8 cellular contexts compared by ENCODE assay signal in genomic region chr19:38900220-38900629, GRCh38. TPM values are rescaled to one million over a fixed set of nuclear protein-coding genes. Genes with fewer than 3 reads are reported as not detected.
DNase-seq lines count a peak whose midpoint lies in the region; ATAC-seq, FAIRE-seq and TF ChIP-seq lines count a peak whose summit lies in the region.

No MANE protein-coding gene starts in this region.

- H3K4me3 Mint-ChIP-seq in T-cell (peak overlapping the region; percentile 86 to 100 (median 93)), glutamatergic neuron (ENCODE audit: unreplicated experiment) (peak overlapping the region; percentile 92)

- ATAC-seq in T-cell (replicated peaks in 1 of 4) (no peak), omental fat pad (ENCODE audit: low FRiP score) (no peak)

- H3K79me2 ChIP-seq in smooth muscle cell (ENCODE audit: low read depth) = peaks cover 26% of the 10 kb centered on the region

- H3K4me1 ChIP-seq in smooth muscle cell (ENCODE audit: low read depth) = peaks cover 16% of the 10 kb centered on the region

- H3K9me3 ChIP-seq in smooth muscle cell (replicated peaks; ENCODE audit: low read depth) = no peaks in the 10 kb centered on the region

- peak overlapping the region; percentile 95 for H3K27ac ChIP-seq in smooth muscle cell (ENCODE audit: low read depth)

- H4K20me1 ChIP-seq in smooth muscle cell (ENCODE audit: low read depth) = no peaks in the 10 kb centered on the region

- H3K36me3 Mint-ChIP-seq in T-cell (peaks cover 11% of the 10 kb centered on the region), glutamatergic neuron (ENCODE audit: unreplicated experiment) (no peaks in the 10 kb centered on the region)

- H3K27me3 Mint-ChIP-seq in T-cell = no peaks in the 10 kb centered on the region
- H3K27me3 Mint-ChIP-seq in glutamatergic neuron (ENCODE audit: unreplicated experiment) = peaks cover 8% of the 10 kb centered on the region

- DNase-seq in HCEC 1CT = peak; percentile 36
- no peak for DNase-seq in T-cell
- DNase-seq in glutamatergic neuron = no peak
- no peak for DNase-seq in smooth muscle cell (lab: John Stamatoyannopoulos, UW; ENCODE audit: unreplicated experiment)
- DNase-seq in putamen (ENCODE audit: low spot score) = no peak
- DNase-seq in omental fat pad (ENCODE audit: low spot score) = no peak
- no peak for DNase-seq in NCI-H748 treated with DMSO at 0.1 percent for 48 hours (lab: John Stamatoyannopoulos, UW)
- no peak for DNase-seq in H54 (ENCODE audit: insufficient read length, low spot score)

- H3K4me2 ChIP-seq in smooth muscle cell = peak overlapping the region; percentile 97

- no peaks in the 10 kb centered on the region for H3K36me3 ChIP-seq in smooth muscle cell (ENCODE audit: low read depth)

- H2AFZ ChIP-seq in smooth muscle cell (ENCODE audit: low read depth) = peak overlapping the region; percentile 70

- TF ChIP-seq POLR2A in H54 (IDR thresholded peaks at IDR 0.05; ENCODE audit: low read depth, low read length) = no peak

- TF ChIP-seq CTCF in glutamatergic neuron (IDR thresholded peaks at IDR 0.05; ENCODE audit: partially characterized antibody, unreplicated experiment) (no peak), smooth muscle cell (IDR thresholded peaks at IDR 0.05; ENCODE audit: borderline replicate concordance, insufficient read depth, poor library complexity, severe bottlenecking) (no peak), omental fat pad (IDR thresholded peaks at IDR 0.05) (no peak)

- H3K27me3 ChIP-seq in smooth muscle cell (ENCODE audit: low read depth) = no peaks in the 10 kb centered on the region

- peak overlapping the region; percentile 95 for H3K9ac ChIP-seq in smooth muscle cell (ENCODE audit: low read depth)

- WGBS in smooth muscle cell (ENCODE audit: low lambda C conversion rate) = 6% methylated on average over 6 of the region's 7 CpGs

- CTCF ChIA-PET in T-cell (lab: Charles Lee) = interaction anchor here (0.6 to 1.9 kb wide), 7 partner anchors 14 to 497 kb away, joined by 3 to 23 read pairs (median 7); partner anchors contain the start of genes ECH1 (in 1 of the 2), FAM98C (in 1 of the 2), MRPS12 (in 1 of the 2) and SARS2 (in 1 of the 2)

- peak overlapping the region; percentile 70 for H3K4me3 ChIP-seq in smooth muscle cell

- peaks cover 49 to 50% (median 50%) of the 10 kb centered on the region in 3 donors for H3K4me1 Mint-ChIP-seq in T-cell
- peaks cover 17% of the 10 kb centered on the region for H3K4me1 Mint-ChIP-seq in glutamatergic neuron (ENCODE audit: low read depth, unreplicated experiment)

- peak overlapping the region; percentile 91 to 94 for H3K27ac Mint-ChIP-seq in T-cell
- peak overlapping the region; percentile 34 for H3K27ac Mint-ChIP-seq in glutamatergic neuron (ENCODE audit: unreplicated experiment)

- FAIRE-seq in H54 (lab: Jason Lieb, UNC) = no peak

- no peaks in the 10 kb centered on the region for H3K9me3 Mint-ChIP-seq in T-cell
- peaks cover 11% of the 10 kb centered on the region for H3K9me3 Mint-ChIP-seq in glutamatergic neuron (ENCODE audit: unreplicated experiment)

- POLR2A ChIA-PET in T-cell (lab: Charles Lee) = interaction anchor here (0.5 to 2.5 kb wide), 7 partner anchors 11 to 361 kb away, joined by 3 to 11 read pairs (median 7); partner anchors contain the start of genes MRPS12 (in 1 of the 2), RINL (in 1 of the 2) and SARS2 (in 1 of the 2)

- H3F3A ChIP-seq in smooth muscle cell (ENCODE audit: low read depth) = no peaks in the 10 kb centered on the region

RNA-seq across cellular contexts. Expression of gene NFKBIB, which starts 0.5 kb away (rescaled TPM):
- 10 to 100 TPM; 31.9 to 36.8 (median 33.9) TPM for total RNA-seq in T-cell
- 12.8 TPM for total RNA-seq in glutamatergic neuron (ENCODE audit: unreplicated experiment)
- total RNA-seq in smooth muscle cell = 10.6 and 10.9 TPM in 2 replicates
- 19.2 and 25.3 TPM in 2 replicates for polyA plus RNA-seq in smooth muscle cell
- 10 to 100 TPM; 19.6 to 30.9 (median 22.7) TPM for total RNA-seq in omental fat pad

RNA-seq across cellular contexts. Expression of gene SIRT2, which starts 0.8 kb away (rescaled TPM):
- total RNA-seq in T-cell (10 to 100 TPM; 50.7 to 67.6 (median 55.6) TPM), glutamatergic neuron (ENCODE audit: unreplicated experiment) (91.3 TPM), smooth muscle cell (30.7 and 34.7 TPM in 2 replicates), omental fat pad (100 to 1,000 TPM in 1 of 4 donors, 10 to 100 TPM in 3; 59.6 to 115 (median 74.5) TPM)
- 45.9 and 48.4 TPM in 2 replicates for polyA plus RNA-seq in smooth muscle cell

RNA-seq across cellular contexts. Expression of gene CCER2, which starts 11.8 kb away (rescaled TPM):
- total RNA-seq in T-cell (1 to 10 TPM; 1.1 to 1.6 (median 1.3) TPM), glutamatergic neuron (ENCODE audit: unreplicated experiment) (51.1 TPM), smooth muscle cell (not detected in 2 replicates), omental fat pad (under 1 TPM in 2 of 4 donors, not detected in 2; 0.50 to 0.84 TPM)
- polyA plus RNA-seq in smooth muscle cell = not detected in 2 replicates

RNA-seq across cellular contexts. Expression of gene RINL, which starts 22.1 kb away (rescaled TPM):
- total RNA-seq in T-cell (10 to 100 TPM; 44.2 to 81.3 (median 71.0) TPM), glutamatergic neuron (ENCODE audit: unreplicated experiment) (2.7 TPM), smooth muscle cell (2.4 and 3.0 TPM in 2 replicates), omental fat pad (10 to 100 TPM in 1 of 4 donors, 1 to 10 TPM in 3; 5.3 to 10.4 (median 7.1) TPM)
- 2.0 and 4.8 TPM in 2 replicates for polyA plus RNA-seq in smooth muscle cell

RNA-seq across cellular contexts. Expression of gene SARS2, which starts 30.3 kb away (rescaled TPM):
- total RNA-seq in T-cell = 10 to 100 TPM; 22.0 to 33.5 (median 26.0) TPM
- total RNA-seq in glutamatergic neuron (ENCODE audit: unreplicated experiment) = 49.2 TPM
- 12.3 and 13.0 TPM in 2 replicates for total RNA-seq in smooth muscle cell
- 24.6 and 33.1 TPM in 2 replicates for polyA plus RNA-seq in smooth muscle cell
- total RNA-seq in omental fat pad = 10 to 100 TPM in 3 of 4 donors, 1 to 10 TPM in 1; 9.7 to 14.8 (median 11.8) TPM

Comparison
In these comparisons a context has a peak if more than half of its experiments do, and no peak if none do; other contexts are left out.
1. RNA of gene CCER2, which starts 11.8 kb away (total RNA-seq): 51.1 TPM in glutamatergic neuron (single experiment); 1.1 to 1.6 TPM in T-cell, 0.50 to 0.84 TPM in omental fat pad and not detected in smooth muscle cell; every median in the first group is over 10 times any median in the second.